30 cellular contexts compared by ENCODE assay signal in genomic region chr2:18444806-18445205, GRCh38.
"Had no signal": no experiment of that assay in that cellular context is flagged by ENCODE, and none has a peak within 500 bp of the region (broad histone marks: within the 10 kb centered on the region; RNA-seq: fewer than 3 reads in every experiment).

No MANE protein-coding gene starts in this region.

- H3K27ac ChIP-seq: cardiac muscle cell, colonic mucosa, neural progenitor cell, parathyroid adenoma, upper lobe of left lung had no signal

- H3K9me3 ChIP-seq: colonic mucosa, left lung, psoas muscle, right atrium auricular region, thoracic aorta, upper lobe of left lung had no signal

- FAIRE-seq: islet of Langerhans had no signal

- H3K36me3 ChIP-seq: cardiac muscle cell, colonic mucosa, left lung, neural progenitor cell, right atrium auricular region, thoracic aorta, upper lobe of left lung had no signal

- DNase-seq: activated CD4-positive, alpha-beta memory T cell treated with anti-CD3 and anti-CD28 coated beads for 36 hours; activated CD4-positive, alpha-beta T cell treated with anti-CD3 and anti-CD28 coated beads, Interleukin-2, amount 10 ng/mL, durations not matched to agents 24 days and 14 days; activated CD4-positive, CD25-positive, alpha-beta regulatory T cell treated with anti-CD3 and anti-CD28 coated beads, Interleukin-2, amount 50 U/mL, for 72 hours; activated CD8-positive, alpha-beta memory T cell treated with anti-CD3 and anti-CD28 coated beads, Interleukin-2, amount 50 U/mL, for 4 hours; activated gamma-delta T cell; activated naive CD8-positive, alpha-beta T cell treated with anti-CD3 and anti-CD28 coated beads, Interleukin-2, amount 50 U/mL, for 24 hours; activated T-cell treated with anti-CD3 and anti-CD28 coated beads, Interleukin-2, amount 50 U/mL, for 1 hour; anterior cingulate cortex; cerebellar nuclear complex; colonic mucosa; dorsolateral prefrontal cortex; effector memory CD4-positive, alpha-beta T cell; foreskin melanocyte; glutamatergic neuron; left lung; mesendoderm; natural killer cell; occipital lobe; stimulated activated CD4-positive, alpha-beta T cell treated with anti-CD3 and anti-CD28 coated beads, Interleukin-15, amount 100 ng/mL, for 24 hours; stimulated activated CD4-positive, alpha-beta T cell treated with anti-CD3 and anti-CD28 coated beads, Interleukin-2, amount 100 ng/mL, for 24 hours; stimulated activated naive B cell treated with anti-CD40 and anti-IgM and Interleukin-4, amounts not matched to agents 10 μg/mL and 1 μg/mL and 100 μg/mL, for 72 hours; upper lobe of left lung had no signal

- H3K4me1 ChIP-seq: colonic mucosa, left lung, neural progenitor cell, parathyroid adenoma, upper lobe of left lung had no signal

- H3K27me3 ChIP-seq: cardiac muscle cell, colonic mucosa, left lung, neural progenitor cell, right atrium auricular region, upper lobe of left lung had no signal

- H3K4me3 ChIP-seq: cardiac muscle cell, colonic mucosa, dorsolateral prefrontal cortex, left lung, lung, neural progenitor cell, psoas muscle, right atrium auricular region, thoracic aorta, upper lobe of left lung had no signal

- H3K9ac ChIP-seq: neural progenitor cell, parathyroid adenoma had no signal

- H3K4me2 ChIP-seq: neural progenitor cell had no signal
